In genomic region chr1:26476958-26477357, GRCh38 we compare ENCODE assay signal across 23 cellular contexts. TPM values are rescaled to one million over a fixed set of nuclear protein-coding genes. Genes with fewer than 3 reads are reported as not detected.
DNase-seq lines count a peak whose midpoint lies in the region; ATAC-seq, FAIRE-seq and TF ChIP-seq lines count a peak whose summit lies in the region.
"Had no signal": no experiment of that assay in that cellular context is flagged by ENCODE, and none has a peak within 500 bp of the region (broad histone marks: within the 10 kb centered on the region; RNA-seq: fewer than 3 reads in every experiment).

No MANE protein-coding gene starts in this region.

- H3K27me3 ChIP-seq in OCI-LY1 (ENCODE audit: insufficient read depth, low read length) (no peaks in the 10 kb centered on the region), GM12878 (replicated peaks in 1 of 2; ENCODE audit: control insufficient read depth in 2 of 2, insufficient read depth in 2 of 2, low read length in 1 of 2) (no peaks in the 10 kb centered on the region), thymus (ENCODE audit: control insufficient read depth, insufficient read depth) (no peaks in the 10 kb centered on the region), trophoblast cell (ENCODE audit: insufficient read depth, low read length) (no peaks in the 10 kb centered on the region)
- H3K27me3 ChIP-seq: body of pancreas, heart right ventricle, right lobe of liver, SJCRH30, tibial nerve had no signal

- TF ChIP-seq RAD21 in GM12878 (IDR thresholded peaks at IDR 0.05; ENCODE audit: insufficient read depth, low read depth, low read length) = no peak

- no peak overlapping the region for H2AK5ac ChIP-seq in trophoblast cell (ENCODE audit: low read length)

- POLR2A ChIA-PET in GM12878 (lab: Charles Lee) = interaction anchor here (0.8 kb wide), 1 partner anchor 45 kb away, joined by 5 read pairs; the partner anchor contains the start of gene DHDDS

- H3K4me3 ChIP-seq in OCI-LY1 (ENCODE audit: low read depth, low read length, poor library complexity, severe bottlenecking) (no peak overlapping the region), GM12878 (no peak overlapping the region), thymus (ENCODE audit: low read length) (no peak overlapping the region), trophoblast cell (ENCODE audit: low read depth, low read length) (no peak overlapping the region)
- H3K4me3 ChIP-seq: body of pancreas, heart right ventricle, left ventricle myocardium inferior, mucosa of descending colon, right lobe of liver, SJCRH30, tibial nerve had no signal

- H3K79me2 ChIP-seq in OCI-LY1 (ENCODE audit: insufficient read depth, low read length) (peaks cover 7% of the 10 kb centered on the region), GM12878 (ENCODE audit: control insufficient read depth, insufficient read depth, low read length) (peaks cover 23% of the 10 kb centered on the region), trophoblast cell (ENCODE audit: control insufficient read depth, insufficient read depth, low read length, poor library complexity) (peaks cover 5% of the 10 kb centered on the region)

- no peak for TF ChIP-seq EP300 in GM12878 (IDR thresholded peaks at IDR 0.05; ENCODE audit: borderline replicate concordance in 1 of 2, control insufficient read depth in 1 of 2, low read depth in 2 of 2, low read length in 2 of 2)

- H3K36me3 Mint-ChIP-seq in natural killer cell = peaks cover 7% of the 10 kb centered on the region
- peaks cover 35% of the 10 kb centered on the region for H3K36me3 Mint-ChIP-seq in natural killer cell treated with Interleukin-12 subunit alpha and Interleukin-12 subunit beta and Interleukin-15 and Interleukin-18, amount 100 ng/mL, for 72 hours

- DNase-seq in natural killer cell (no peak), GM12878 (ENCODE audit: low read depth, low spot score) (no peak), NAMALWA (ENCODE audit: low spot score) (no peak), trophoblast cell (no peak)
- no peak for DNase-seq in natural killer cell treated with Interleukin-12 subunit alpha and Interleukin-12 subunit beta and Interleukin-15 and Interleukin-18, amount 100 ng/mL, for 72 hours (ENCODE audit: low spot score)
- DNase-seq: body of pancreas, DND-41, H7, heart right ventricle, left ventricle myocardium inferior, mucosa of descending colon, NCI-H1436 treated with DMSO at 0.1 percent for 48 hours, NCI-H774, right lobe of liver, T-helper 2 cell had no signal

- intact Hi-C loops in natural killer cell (cut with micrococcal nuclease) = no loop called here
- intact Hi-C loops in GM12878 (cut with micrococcal nuclease; ENCODE audit: unreplicated experiment) = no loop called here

- H4K8ac ChIP-seq in trophoblast cell (ENCODE audit: low read depth, low read length) = no peak overlapping the region

- peak overlapping the region; percentile 44 to 79 for H3K27ac Mint-ChIP-seq in natural killer cell
- peak overlapping the region in 1 of 2 donors; percentile 15 for H3K27ac Mint-ChIP-seq in natural killer cell treated with Interleukin-12 subunit alpha and Interleukin-12 subunit beta and Interleukin-15 and Interleukin-18, amount 100 ng/mL, for 72 hours

- H4K12ac ChIP-seq in trophoblast cell (ENCODE audit: low read depth, low read length) = no peak overlapping the region

- H2BK5ac ChIP-seq in trophoblast cell (ENCODE audit: low read depth, low read length, poor library complexity) = no peak overlapping the region

- H3K4ac ChIP-seq in trophoblast cell (ENCODE audit: low read depth, low read length) = no peak overlapping the region

- H3K27ac ChIP-seq in OCI-LY1 (ENCODE audit: low read depth, low read length, poor library complexity, severe bottlenecking) (peak overlapping the region; percentile 38), GM12878 (ENCODE audit: control insufficient read depth, insufficient read depth) (no peak overlapping the region), thymus (ENCODE audit: low read depth) (peak overlapping the region; percentile 31), trophoblast cell (ENCODE audit: low read depth, low read length) (no peak overlapping the region)
- H3K27ac ChIP-seq: body of pancreas, heart right ventricle, left ventricle myocardium inferior, right lobe of liver, SJCRH30, tibial nerve had no signal

- H3K18ac ChIP-seq in trophoblast cell (ENCODE audit: low read length) = no peak overlapping the region

- H3K9ac ChIP-seq in OCI-LY1 (ENCODE audit: low read length) = no peak overlapping the region
- no peak overlapping the region for H3K9ac ChIP-seq in GM12878 (ENCODE audit: control insufficient read depth, insufficient read depth, low read length)
- no peak overlapping the region for H3K9ac ChIP-seq in trophoblast cell (ENCODE audit: low read length)

- peaks cover 26% of the 10 kb centered on the region for H3F3A ChIP-seq in OCI-LY1 (ENCODE audit: insufficient read depth, low read length)

- H2BK120ac ChIP-seq in trophoblast cell (ENCODE audit: insufficient read depth, low read length, poor library complexity) = no peak overlapping the region

- peaks cover 61% of the 10 kb centered on the region for H3K36me3 ChIP-seq in OCI-LY1 (ENCODE audit: insufficient read depth, low read length)
- H3K36me3 ChIP-seq in GM12878 (ENCODE audit: control insufficient read depth in 2 of 2, insufficient read depth in 2 of 2, low read length in 1 of 2) = peaks cover 8 to 32% of the 10 kb centered on the region in 2 experiments
- H3K36me3 ChIP-seq in thymus (ENCODE audit: control insufficient read depth, insufficient read depth) = peaks cover 34% of the 10 kb centered on the region
- H3K36me3 ChIP-seq in trophoblast cell (ENCODE audit: control insufficient read depth in 1 of 2, insufficient read depth in 2 of 2, low read length in 2 of 2) = peaks cover 8 to 28% of the 10 kb centered on the region in 2 experiments

- FAIRE-seq in GM12878 (lab: Jason Lieb, UNC) = no peak
- FAIRE-seq: colon, HepG2 had no signal

- H3K4me1 ChIP-seq in OCI-LY1 (ENCODE audit: insufficient read depth, low read length, severe bottlenecking) (peaks cover 22% of the 10 kb centered on the region), GM12878 (ENCODE audit: control insufficient read depth, insufficient read depth, low read length) (peaks cover 6% of the 10 kb centered on the region; the same call in 1 of the 2 replicates), thymus (ENCODE audit: control insufficient read depth, insufficient read depth, low read length) (peaks cover 7% of the 10 kb centered on the region), trophoblast cell (ENCODE audit: control insufficient read depth in 1 of 2, insufficient read depth in 2 of 2, low read length in 2 of 2) (peaks cover 0 to 4% of the 10 kb centered on the region in 2 experiments)

- no TSS peak for BruUV-seq in GM12878 (replicated peaks; lab: Mats Ljungman, UMichigan)

- H3K9me3 Mint-ChIP-seq in natural killer cell = no peaks in the 10 kb centered on the region
- H3K9me3 Mint-ChIP-seq in natural killer cell treated with Interleukin-12 subunit alpha and Interleukin-12 subunit beta and Interleukin-15 and Interleukin-18, amount 100 ng/mL, for 72 hours = no peaks in the 10 kb centered on the region
- H3K9me3 Mint-ChIP-seq: endodermal cell had no signal

- WGBS in GM12878 (ENCODE audit: insufficient coverage, insufficient replicate concordance, low lambda C conversion rate, missing lambda C conversion rate) = 83% methylated on average over 4 of the region's 4 CpGs
- 89% methylated on average over 4 of the region's 4 CpGs for WGBS in thymus
- no CpG with 5 or more reads among the region's 4 CpGs for WGBS in trophoblast cell (ENCODE audit: extremely low coverage, insufficient coverage, insufficient read length)

- RAD21 ChIA-PET in GM12878 (lab: Charles Lee; ENCODE audit: unreplicated experiment) = interaction anchor here (1.0 kb wide), 1 partner anchor 61 kb away, joined by 3 read pairs; no protein-coding TSS in a partner anchor

- peaks cover 17 to 24% of the 10 kb centered on the region in 2 donors for H3K4me1 Mint-ChIP-seq in natural killer cell
- H3K4me1 Mint-ChIP-seq in natural killer cell treated with Interleukin-12 subunit alpha and Interleukin-12 subunit beta and Interleukin-15 and Interleukin-18, amount 100 ng/mL, for 72 hours (ENCODE audit: low read depth in 2 of 2) = peaks cover 24 to 27% of the 10 kb centered on the region in 2 donors

- H3K9me3 ChIP-seq in OCI-LY1 (ENCODE audit: low read length) = no peaks in the 10 kb centered on the region
- H3K9me3 ChIP-seq in GM12878 (replicated peaks; ENCODE audit: control insufficient read depth, insufficient read depth, low read length) = no peaks in the 10 kb centered on the region
- no peaks in the 10 kb centered on the region for H3K9me3 ChIP-seq in thymus (ENCODE audit: control insufficient read depth)
- no peaks in the 10 kb centered on the region for H3K9me3 ChIP-seq in trophoblast cell (ENCODE audit: insufficient read depth, low read depth, low read length)
- H3K9me3 ChIP-seq: body of pancreas, heart right ventricle, left ventricle myocardium inferior, mucosa of descending colon, right lobe of liver, SJCRH30, tibial nerve had no signal

- ATAC-seq in natural killer cell (no peak), GM12878 (no peak), GM18502 (IDR thresholded peaks at IDR 0.05; ENCODE audit: poor library complexity, unreplicated experiment) (no peak)
- no peak for ATAC-seq in natural killer cell treated with Interleukin-12 subunit alpha and Interleukin-12 subunit beta and Interleukin-15 and Interleukin-18, amount 100 ng/mL, for 72 hours
- ATAC-seq: body of pancreas, heart right ventricle, HepG2, mucosa of descending colon, right lobe of liver had no signal

- H4K20me1 ChIP-seq in OCI-LY1 (ENCODE audit: insufficient read depth, low read length) = no peaks in the 10 kb centered on the region
- H4K20me1 ChIP-seq in GM12878 (ENCODE audit: control insufficient read depth, insufficient read depth) = no peaks in the 10 kb centered on the region; the same call in 1 of the 2 replicates

- in situ Hi-C loops in GM12878 (cut with MboI) = no loop called here

- H3K27me3 Mint-ChIP-seq in natural killer cell (ENCODE audit: low read depth in 2 of 2) = no peaks in the 10 kb centered on the region
- H3K27me3 Mint-ChIP-seq in natural killer cell treated with Interleukin-12 subunit alpha and Interleukin-12 subunit beta and Interleukin-15 and Interleukin-18, amount 100 ng/mL, for 72 hours = no peaks in the 10 kb centered on the region

- H3K23ac ChIP-seq in trophoblast cell (ENCODE audit: low read length) = no peak overlapping the region

- H4K91ac ChIP-seq in trophoblast cell (ENCODE audit: low read depth, low read length) = no peak overlapping the region

- TF ChIP-seq POLR2A in GM12878 (IDR thresholded peaks at IDR 0.05; ENCODE audit: low read depth, low read length) = no peak

- peaks cover 6% of the 10 kb centered on the region for H3K79me1 ChIP-seq in trophoblast cell (ENCODE audit: low read length)

- no peak overlapping the region for H3K4me3 Mint-ChIP-seq in natural killer cell
- no peak overlapping the region for H3K4me3 Mint-ChIP-seq in natural killer cell treated with Interleukin-12 subunit alpha and Interleukin-12 subunit beta and Interleukin-15 and Interleukin-18, amount 100 ng/mL, for 72 hours
- H3K4me3 Mint-ChIP-seq: endodermal cell had no signal

- SMC1A ChIA-PET in GM12878 (lab: Charles Lee; ENCODE audit: uncharacterized antibody, unreplicated experiment) = no interaction called here

- TF ChIP-seq CTCF in natural killer cell (IDR thresholded peaks at IDR 0.05) (no peak), OCI-LY1 (IDR thresholded peaks at IDR 0.05; ENCODE audit: low read length) (no peak), GM12878 (IDR thresholded peaks at IDR 0.05 in 2 of 3, conservative IDR thresholded peaks at IDR 0.05 in 1 of 3; ENCODE audit: control insufficient read depth in 2 of 3, extremely low read depth in 1 of 3, insufficient read depth in 1 of 3, low read depth in 3 of 3, low read length in 3 of 3) (no peak)

- no peak overlapping the region for H3K14ac ChIP-seq in trophoblast cell (ENCODE audit: low read length)

- CTCF ChIA-PET in GM12878 (lab: Yijun Ruan, JAX) = no interaction called here

- no peaks in the 10 kb centered on the region for H3K9me2 ChIP-seq in OCI-LY1 (ENCODE audit: low read depth, low read length)

- H3K4me2 ChIP-seq in OCI-LY1 (ENCODE audit: low read length) = no peak overlapping the region
- no peak overlapping the region for H3K4me2 ChIP-seq in GM12878 (ENCODE audit: control insufficient read depth, insufficient read depth)
- no peak overlapping the region for H3K4me2 ChIP-seq in trophoblast cell (ENCODE audit: low read length)

- no peak overlapping the region for H2AFZ ChIP-seq in OCI-LY1 (ENCODE audit: low read length)
- no peak overlapping the region for H2AFZ ChIP-seq in GM12878 (ENCODE audit: control insufficient read depth, low read depth, low read length)
- H2AFZ ChIP-seq in trophoblast cell (ENCODE audit: insufficient read depth, low read length, poor library complexity) = no peak overlapping the region

- no peak overlapping the region for H2BK12ac ChIP-seq in trophoblast cell (ENCODE audit: low read length)

RNA-seq across cellular contexts. Expression of gene HMGN2, which starts 4.7 kb away (rescaled TPM):
- total RNA-seq in natural killer cell (100 to 1,000 TPM; 315 to 364 (median 326) TPM), GM12878 (2014; rRNA removed) (678 and 698 TPM in 2 replicates), GM12878 (2014; rRNA removed; fragmentation: Illumina TruSeq; extraction: Trizol) (496 and 526 TPM in 2 replicates), GM12878 (2021) (687 and 709 TPM in 2 replicates)
- total RNA-seq in natural killer cell treated with Interleukin-12 subunit alpha and Interleukin-12 subunit beta and Interleukin-15 and Interleukin-18, amount 100 ng/mL, for 72 hours = 100 to 1,000 TPM; 493 to 648 TPM
- total RNA-seq in GM12878 (2013; cell fraction: nucleolus; rRNA removed) = 114 and 121 TPM in 2 replicates
- 588 TPM for polyA plus RNA-seq in GM12878 (2011; ENCODE audit: low read depth)
- polyA plus RNA-seq in GM12878 (2011; rRNA removed) (249 and 328 TPM in 2 replicates), GM12878 (2014; fragmentation: Illumina TruSeq; extraction: Trizol) (937 and 999 TPM in 2 replicates), GM12878 (2014; fragmentation: Nextera tagmentation; extraction: Ambion mirVana) (100 to 1,000 TPM; 615 to 830 TPM), GM12878 (2014; rRNA removed) (348 and 380 TPM in 2 replicates), GM12878 (2016; fragmentation: Nextera tagmentation; extraction: Ambion mirVana) (1,000 to 10,000 TPM; 2,526 to 2,682 TPM), thymus (1,143 TPM)
- polyA plus RNA-seq in GM12878 (2011; cell fraction: cytosol; rRNA removed) = 223 and 268 TPM in 2 replicates
- 496 and 498 TPM in 2 replicates for polyA plus RNA-seq in GM12878 (2011; cell fraction: nucleus; rRNA removed)
- polyA plus RNA-seq in GM12878 (2012) = 635 and 642 TPM in 2 replicates
- polyA minus RNA-seq in GM12878 (2011; rRNA and poly(A)+ RNA removed) = 101 and 112 TPM in 2 replicates
- 81.3 and 86.7 TPM in 2 replicates for polyA minus RNA-seq in GM12878 (2011; cell fraction: cytosol; rRNA and poly(A)+ RNA removed)
- polyA minus RNA-seq in GM12878 (2011; cell fraction: nucleus; rRNA and poly(A)+ RNA removed) = 80.0 and 98.9 TPM in 2 replicates
- 468 and 486 TPM in 2 replicates for polyA plus RNA-seq in trophoblast cell (2013)

RNA-seq across cellular contexts. Expression of gene DHDDS, which starts 44.8 kb away (rescaled TPM):
- 10 to 100 TPM; 39.6 to 48.6 (median 43.4) TPM for total RNA-seq in natural killer cell
- total RNA-seq in natural killer cell treated with Interleukin-12 subunit alpha and Interleukin-12 subunit beta and Interleukin-15 and Interleukin-18, amount 100 ng/mL, for 72 hours = 10 to 100 TPM; 63.5 to 87.7 TPM
- 103 and 121 TPM in 2 replicates for total RNA-seq in GM12878 (2013; cell fraction: nucleolus; rRNA removed)
- total RNA-seq in GM12878 (2014; rRNA removed) = 33.1 and 33.2 TPM in 2 replicates
- total RNA-seq in GM12878 (2014; rRNA removed; fragmentation: Illumina TruSeq; extraction: Trizol) = 35.6 and 38.5 TPM in 2 replicates
- 41.6 and 46.9 TPM in 2 replicates for total RNA-seq in GM12878 (2021)
- polyA plus RNA-seq in GM12878 (2011; ENCODE audit: low read depth) = 30.2 TPM
- 37.2 and 38.7 TPM in 2 replicates for polyA plus RNA-seq in GM12878 (2011; rRNA removed)
- 33.5 and 36.1 TPM in 2 replicates for polyA plus RNA-seq in GM12878 (2011; cell fraction: cytosol; rRNA removed)
- polyA plus RNA-seq in GM12878 (2011; cell fraction: nucleus; rRNA removed) = 40.2 and 51.2 TPM in 2 replicates
- polyA plus RNA-seq in GM12878 (2012) = 22.7 and 30.5 TPM in 2 replicates
- 37.2 and 49.5 TPM in 2 replicates for polyA plus RNA-seq in GM12878 (2014; fragmentation: Illumina TruSeq; extraction: Trizol)
- 10 to 100 TPM; 22.7 to 27.2 TPM for polyA plus RNA-seq in GM12878 (2014; fragmentation: Nextera tagmentation; extraction: Ambion mirVana)
- 34.7 TPM in 2 replicates for polyA plus RNA-seq in GM12878 (2014; rRNA removed)
- 10 to 100 TPM; 45.4 to 47.5 TPM for polyA plus RNA-seq in GM12878 (2016; fragmentation: Nextera tagmentation; extraction: Ambion mirVana)
- polyA minus RNA-seq in GM12878 (2011; rRNA and poly(A)+ RNA removed) = 46.5 and 49.0 TPM in 2 replicates
- polyA minus RNA-seq in GM12878 (2011; cell fraction: cytosol; rRNA and poly(A)+ RNA removed) = 10.0 and 11.6 TPM in 2 replicates
- 29.4 and 53.9 TPM in 2 replicates for polyA minus RNA-seq in GM12878 (2011; cell fraction: nucleus; rRNA and poly(A)+ RNA removed)
- polyA plus RNA-seq in thymus = 18.4 TPM
- polyA plus RNA-seq in trophoblast cell (2013) = 46.2 and 49.7 TPM in 2 replicates

RNA-seq across cellular contexts. Expression of gene RPS6KA1, which starts 52.6 kb away (rescaled TPM):
- total RNA-seq in natural killer cell = 100 to 1,000 TPM; 191 to 226 (median 215) TPM
- 100 to 1,000 TPM; 324 to 369 TPM for total RNA-seq in natural killer cell treated with Interleukin-12 subunit alpha and Interleukin-12 subunit beta and Interleukin-15 and Interleukin-18, amount 100 ng/mL, for 72 hours
- 130 and 155 TPM in 2 replicates for total RNA-seq in GM12878 (2013; cell fraction: nucleolus; rRNA removed)
- 118 and 136 TPM in 2 replicates for total RNA-seq in GM12878 (2014; rRNA removed)
- total RNA-seq in GM12878 (2014; rRNA removed; fragmentation: Illumina TruSeq; extraction: Trizol) = 75.2 and 83.4 TPM in 2 replicates
- 115 and 116 TPM in 2 replicates for total RNA-seq in GM12878 (2021)
- polyA plus RNA-seq in GM12878 (2011; ENCODE audit: low read depth) = 41.7 TPM
- polyA plus RNA-seq in GM12878 (2011; rRNA removed) = 53.7 and 92.1 TPM in 2 replicates
- 108 and 121 TPM in 2 replicates for polyA plus RNA-seq in GM12878 (2011; cell fraction: cytosol; rRNA removed)
- polyA plus RNA-seq in GM12878 (2011; cell fraction: nucleus; rRNA removed) = 133 and 140 TPM in 2 replicates
- 80.5 and 83.0 TPM in 2 replicates for polyA plus RNA-seq in GM12878 (2012)
- 72.1 and 74.9 TPM in 2 replicates for polyA plus RNA-seq in GM12878 (2014; fragmentation: Illumina TruSeq; extraction: Trizol)
- polyA plus RNA-seq in GM12878 (2014; fragmentation: Nextera tagmentation; extraction: Ambion mirVana) = 1 to 10 TPM; 5.0 to 9.9 TPM
- polyA plus RNA-seq in GM12878 (2014; rRNA removed) = 89.3 and 90.9 TPM in 2 replicates
- polyA plus RNA-seq in GM12878 (2016; fragmentation: Nextera tagmentation; extraction: Ambion mirVana) = 100 to 1,000 TPM in 1 of 2 experiments, 10 to 100 TPM in 1; 99.4 to 106 TPM
- 110 and 170 TPM in 2 replicates for polyA minus RNA-seq in GM12878 (2011; rRNA and poly(A)+ RNA removed)
- polyA minus RNA-seq in GM12878 (2011; cell fraction: cytosol; rRNA and poly(A)+ RNA removed) = 54.0 and 77.9 TPM in 2 replicates
- polyA minus RNA-seq in GM12878 (2011; cell fraction: nucleus; rRNA and poly(A)+ RNA removed) = 84.0 and 132 TPM in 2 replicates
- 30.4 TPM for polyA plus RNA-seq in thymus
- 45.7 and 48.1 TPM in 2 replicates for polyA plus RNA-seq in trophoblast cell (2013)

Comparison
In these comparisons a context has a peak if more than half of its experiments do, and no peak if none do; other contexts are left out.
1. H3K27ac ChIP-seq: peak in OCI-LY1 (single experiment) and thymus (single experiment); none in GM12878 (single experiment) and trophoblast cell (single experiment).